ENCODE assay signal across 8 cellular contexts in the genomic region with DNA sequence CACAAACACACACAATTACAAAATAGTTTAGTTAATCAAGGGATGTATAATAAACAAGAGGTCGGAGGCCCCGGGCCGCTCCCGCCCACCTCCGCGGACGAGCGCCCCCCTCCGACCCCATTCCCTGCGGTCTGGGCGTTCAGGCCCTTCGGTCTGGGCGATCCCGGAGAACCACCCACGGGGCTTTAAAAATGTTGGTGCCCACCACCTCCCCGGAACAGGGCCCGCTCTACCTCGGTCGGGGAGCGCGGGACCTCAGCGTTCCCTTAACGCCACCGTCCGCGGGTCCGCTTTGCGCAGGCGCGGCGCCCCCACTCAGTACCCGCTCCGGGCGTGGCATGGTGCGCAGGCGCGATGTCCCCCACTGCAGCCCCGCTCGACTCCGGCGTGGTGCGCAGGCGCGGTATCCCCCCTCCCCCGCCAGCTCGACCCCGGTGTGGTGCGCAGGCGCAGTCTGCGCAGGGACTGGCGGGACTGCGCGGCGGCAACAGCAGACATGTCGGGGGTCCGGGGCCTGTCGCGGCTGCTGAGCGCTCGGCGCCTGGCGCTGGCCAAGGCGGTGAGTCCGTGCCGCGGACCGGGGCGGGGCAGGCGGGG. TPM values are rescaled to one million over a fixed set of nuclear protein-coding genes. Genes with fewer than 3 reads are reported as not detected.
DNase-seq lines count a peak whose midpoint lies in the region; TF ChIP-seq lines count a peak whose summit lies in the region.

A gene with protein sequence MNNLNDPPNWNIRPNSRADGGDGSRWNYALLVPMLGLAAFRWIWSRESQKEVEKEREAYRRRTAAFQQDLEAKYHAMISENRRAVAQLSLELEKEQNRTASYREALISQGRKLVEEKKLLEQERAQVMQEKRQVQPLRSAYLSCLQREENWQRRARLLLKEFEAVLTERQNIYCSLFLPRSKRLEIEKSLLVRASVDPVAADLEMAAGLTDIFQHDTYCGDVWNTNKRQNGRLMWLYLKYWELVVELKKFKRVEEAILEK (minus strand): TSS at position 294 of the 597 bp plus-strand sequence. CDS start 1,304 bp downstream, outside the sequence.
A gene (plus strand): TSS at position 461 of the 597 bp plus-strand sequence. CDS start 36 bp downstream, at position 497.

- peak within 1 kb of the TSS; percentile 80 for H3K9ac ChIP-seq in neural cell (ENCODE audit: low read length)

- peaks cover 39% of the 10 kb centered on the region for H3K79me2 ChIP-seq in neural cell (replicated peaks; ENCODE audit: insufficient read depth, low read length)

- no peak for TF ChIP-seq RAD21 in neural cell (conservative IDR thresholded peaks at IDR 0.05)

- H3K27ac Mint-ChIP-seq in stimulated activated naive CD8-positive, alpha-beta T cell treated with anti-CD3 and anti-CD28 coated beads, Interleukin-15, Interleukin-2, amounts not matched to agents 100 ng/mL and 50 ng/mL, for 24 hours = peak within 1 kb of the TSS; percentile 82

- TF ChIP-seq POLR2A in Raji (IDR thresholded peaks at IDR 0.05; ENCODE audit: insufficient read depth, low read depth, low read length) = peak; percentile 78

- H3F3A ChIP-seq in neural cell (ENCODE audit: insufficient read depth, low read length, poor library complexity, severe bottlenecking) = no peaks in the 10 kb centered on the region

- H3K27me3 ChIP-seq in HAP-1 (ENCODE audit: low read depth) (no peaks in the 10 kb centered on the region), MG63 (no peaks in the 10 kb centered on the region), neural cell (ENCODE audit: insufficient read depth, low read depth, low read length) (no peaks in the 10 kb centered on the region)

- peaks cover 11% of the 10 kb centered on the region for H3K4me1 ChIP-seq in HAP-1

- peaks cover 35% of the 10 kb centered on the region for H3K36me3 Mint-ChIP-seq in stimulated activated naive CD8-positive, alpha-beta T cell treated with anti-CD3 and anti-CD28 coated beads, Interleukin-15, Interleukin-2, amounts not matched to agents 100 ng/mL and 50 ng/mL, for 24 hours (ENCODE audit: low read depth)

- peaks cover 6% of the 10 kb centered on the region; the same call in 1 of the 2 replicates for H3K36me3 ChIP-seq in HAP-1 (replicated peaks)
- H3K36me3 ChIP-seq in MG63 = peaks cover 11% of the 10 kb centered on the region
- no peaks in the 10 kb centered on the region for H3K36me3 ChIP-seq in neural cell (ENCODE audit: insufficient read depth, low read length)

- TF ChIP-seq CTCF in fibroblast of villous mesenchyme (IDR thresholded peaks at IDR 0.05; ENCODE audit: insufficient read depth, low read depth, low read length) (peak; percentile 27), neural cell (IDR thresholded peaks at IDR 0.05; ENCODE audit: poor library complexity, severe bottlenecking) (peak; percentile 76)

- H3K9me2 ChIP-seq in neural cell (ENCODE audit: insufficient read depth, low read length) = no peaks in the 10 kb centered on the region

- peak within 1 kb of the TSS; percentile 76 for H2AFZ ChIP-seq in neural cell (ENCODE audit: low read depth, low read length)

- H3K4me2 ChIP-seq in neural cell (ENCODE audit: low read length) = peak within 1 kb of the TSS; percentile 76

- no peaks in the 10 kb centered on the region for H4K20me1 ChIP-seq in neural cell (ENCODE audit: insufficient read depth)

- no peaks in the 10 kb centered on the region for H3K27me3 Mint-ChIP-seq in stimulated activated naive CD8-positive, alpha-beta T cell treated with anti-CD3 and anti-CD28 coated beads, Interleukin-15, Interleukin-2, amounts not matched to agents 100 ng/mL and 50 ng/mL, for 24 hours

- H3K9me3 ChIP-seq in HAP-1 (no peaks in the 10 kb centered on the region), MG63 (no peaks in the 10 kb centered on the region), neural cell (ENCODE audit: low read length) (no peaks in the 10 kb centered on the region)

- in situ Hi-C loops in HAP-1 (cut with MboI; ENCODE audit: low sequenced_read_pairs) = no loop called here

- peak; percentile 75 for DNase-seq in GF-D8 (lab: John Stamatoyannopoulos, UW)
- peak; percentile 90 to 98 for DNase-seq in HAP-1 (ENCODE audit: low spot score in 2 of 2)
- peak; percentile 94 for DNase-seq in MG63
- peak; percentile 99 for DNase-seq in activated effector memory CD4-positive, alpha-beta T cell treated with anti-CD3 and anti-CD28 coated beads, Interleukin-2, amount 50 U/mL, for 16 hours
- DNase-seq in fibroblast of villous mesenchyme (ENCODE audit: low read depth) = peak; percentile 91

- H3K9me3 Mint-ChIP-seq in stimulated activated naive CD8-positive, alpha-beta T cell treated with anti-CD3 and anti-CD28 coated beads, Interleukin-15, Interleukin-2, amounts not matched to agents 100 ng/mL and 50 ng/mL, for 24 hours = no peaks in the 10 kb centered on the region

- H3K4me3 Mint-ChIP-seq in stimulated activated naive CD8-positive, alpha-beta T cell treated with anti-CD3 and anti-CD28 coated beads, Interleukin-15, Interleukin-2, amounts not matched to agents 100 ng/mL and 50 ng/mL, for 24 hours = peak within 1 kb of the TSS; percentile 93

- peak; percentile 25 for TF ChIP-seq EP300 in neural cell (conservative IDR thresholded peaks at IDR 0.05; ENCODE audit: poor library complexity, severe bottlenecking)

- peak within 1 kb of the TSS; percentile 76 for H3K27ac ChIP-seq in neural cell (ENCODE audit: low read length)

- H3K4me1 Mint-ChIP-seq in stimulated activated naive CD8-positive, alpha-beta T cell treated with anti-CD3 and anti-CD28 coated beads, Interleukin-15, Interleukin-2, amounts not matched to agents 100 ng/mL and 50 ng/mL, for 24 hours (ENCODE audit: low read depth) = peaks cover 67% of the 10 kb centered on the region

- H3K4me3 ChIP-seq in HAP-1 (peak within 1 kb of the TSS; percentile 90), MG63 (peak within 1 kb of the TSS; percentile 96), fibroblast of villous mesenchyme (ENCODE audit: low read depth, low read length) (peak within 1 kb of the TSS; percentile 92), neural cell (ENCODE audit: low read length) (peak within 1 kb of the TSS; percentile 94)

TF ChIP-seq in neural cell, 6 proteins besides CTCF, POLR2A, EP300 and RAD21:
- TF ChIP-seq POLR2AphosphoS5 (IDR thresholded peaks at IDR 0.05) = peak; percentile 92
- TF ChIP-seq TAF1 (IDR thresholded peaks at IDR 0.05; ENCODE audit: low read depth) = peak; percentile 26
- TF ChIP-seq EZH2 (IDR thresholded peaks at IDR 0.05; ENCODE audit: borderline replicate concordance, insufficient read depth, low read length, poor library complexity, severe bottlenecking) = no peak
- peak; percentile 70 for TF ChIP-seq MXI1 (conservative IDR thresholded peaks at IDR 0.05; ENCODE audit: poor library complexity, severe bottlenecking)
- TF ChIP-seq, protein P1, sequence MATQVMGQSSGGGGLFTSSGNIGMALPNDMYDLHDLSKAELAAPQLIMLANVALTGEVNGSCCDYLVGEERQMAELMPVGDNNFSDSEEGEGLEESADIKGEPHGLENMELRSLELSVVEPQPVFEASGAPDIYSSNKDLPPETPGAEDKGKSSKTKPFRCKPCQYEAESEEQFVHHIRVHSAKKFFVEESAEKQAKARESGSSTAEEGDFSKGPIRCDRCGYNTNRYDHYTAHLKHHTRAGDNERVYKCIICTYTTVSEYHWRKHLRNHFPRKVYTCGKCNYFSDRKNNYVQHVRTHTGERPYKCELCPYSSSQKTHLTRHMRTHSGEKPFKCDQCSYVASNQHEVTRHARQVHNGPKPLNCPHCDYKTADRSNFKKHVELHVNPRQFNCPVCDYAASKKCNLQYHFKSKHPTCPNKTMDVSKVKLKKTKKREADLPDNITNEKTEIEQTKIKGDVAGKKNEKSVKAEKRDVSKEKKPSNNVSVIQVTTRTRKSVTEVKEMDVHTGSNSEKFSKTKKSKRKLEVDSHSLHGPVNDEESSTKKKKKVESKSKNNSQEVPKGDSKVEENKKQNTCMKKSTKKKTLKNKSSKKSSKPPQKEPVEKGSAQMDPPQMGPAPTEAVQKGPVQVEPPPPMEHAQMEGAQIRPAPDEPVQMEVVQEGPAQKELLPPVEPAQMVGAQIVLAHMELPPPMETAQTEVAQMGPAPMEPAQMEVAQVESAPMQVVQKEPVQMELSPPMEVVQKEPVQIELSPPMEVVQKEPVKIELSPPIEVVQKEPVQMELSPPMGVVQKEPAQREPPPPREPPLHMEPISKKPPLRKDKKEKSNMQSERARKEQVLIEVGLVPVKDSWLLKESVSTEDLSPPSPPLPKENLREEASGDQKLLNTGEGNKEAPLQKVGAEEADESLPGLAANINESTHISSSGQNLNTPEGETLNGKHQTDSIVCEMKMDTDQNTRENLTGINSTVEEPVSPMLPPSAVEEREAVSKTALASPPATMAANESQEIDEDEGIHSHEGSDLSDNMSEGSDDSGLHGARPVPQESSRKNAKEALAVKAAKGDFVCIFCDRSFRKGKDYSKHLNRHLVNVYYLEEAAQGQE (IDR thresholded peaks at IDR 0.05; ENCODE audit: borderline replicate concordance) = no peak
- TF ChIP-seq SMC3 (conservative IDR thresholded peaks at IDR 0.05; ENCODE audit: poor library complexity) = peak; percentile 37

RNA-seq across cellular contexts. Expression of the first gene that starts in this region (rescaled TPM):
- 2.9 and 3.4 TPM in 2 replicates for total RNA-seq in MG63 (2014; rRNA removed; shearing (Covaris generic); ENCODE audit: low replicate concordance)
- 4.2 and 4.3 TPM in 2 replicates for total RNA-seq in fibroblast of villous mesenchyme
- polyA plus RNA-seq in neural cell = 5.2 and 5.4 TPM in 2 replicates
- polyA minus RNA-seq in neural cell = 11.7 and 12.0 TPM in 2 replicates

RNA-seq across cellular contexts. Expression of the second gene that starts in this region (rescaled TPM):
- 101 and 128 TPM in 2 replicates for total RNA-seq in MG63 (2014; rRNA removed; shearing (Covaris generic); ENCODE audit: low replicate concordance)
- total RNA-seq in fibroblast of villous mesenchyme = 84.4 and 87.2 TPM in 2 replicates
- 70.4 and 72.2 TPM in 2 replicates for polyA plus RNA-seq in neural cell
- polyA minus RNA-seq in neural cell = 79.9 and 86.2 TPM in 2 replicates

Comparison
In these comparisons a context has a peak if more than half of its experiments do, and no peak if none do; other contexts are left out.
1. Peak in every context shown above with its lines: DNase-seq, H3K4me3 ChIP-seq and H3K27ac ChIP-seq.